In the genomic region with DNA sequence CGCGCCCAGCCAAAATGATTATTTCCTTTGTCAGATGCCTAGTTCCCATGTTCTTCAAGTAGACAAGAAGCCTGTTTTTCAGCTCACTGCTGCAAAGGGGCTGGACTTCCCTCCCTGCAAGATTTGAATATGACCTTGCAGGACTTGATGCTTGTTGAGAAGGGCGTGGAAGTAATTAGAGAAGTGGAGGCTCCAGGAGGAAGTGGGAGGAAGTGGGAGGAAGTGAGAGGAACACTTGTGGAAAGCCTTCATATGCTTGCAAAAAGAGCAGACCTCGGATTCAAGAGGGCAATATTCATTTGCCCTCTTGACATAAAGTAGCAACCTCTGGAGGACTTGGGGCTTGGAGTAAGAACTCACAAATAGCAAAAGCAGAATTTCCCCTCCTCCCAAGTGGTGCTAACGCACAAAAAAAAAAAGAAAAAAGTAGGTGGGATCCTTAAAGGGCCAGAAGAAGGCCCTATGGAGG, we compare ENCODE assay signal across 11 cellular contexts. TPM values are rescaled to one million over a fixed set of nuclear protein-coding genes. Genes with fewer than 3 reads are reported as not detected.
A peak's percentile ranks its signal among the peaks of the same experiment; 100 is the strongest.
DNase-seq lines count a peak whose midpoint lies in the region; ATAC-seq, FAIRE-seq and TF ChIP-seq lines count a peak whose summit lies in the region.
"Had no signal": no experiment of that assay in that cellular context is flagged by ENCODE, and none has a peak within 500 bp of the region (broad histone marks: within the 10 kb centered on the region; RNA-seq: fewer than 3 reads in every experiment).

No MANE protein-coding gene starts in this region.

- H3K4me2 ChIP-seq in keratinocyte (ENCODE audit: control insufficient read depth, extremely low read depth, insufficient read depth, low read depth, low read length): peak overlapping the region; percentile 43

- no peak for FAIRE-seq in keratinocyte (lab: Jason Lieb, UNC)

- H3K4me1 ChIP-seq in keratinocyte (ENCODE audit: control insufficient read depth, extremely low read depth, insufficient read depth, low read length) (peaks cover 2% of the 10 kb centered on the region), thyroid gland (peaks cover 14 to 15% of the 10 kb centered on the region in 2 donors)

- ATAC-seq in HG02885 (IDR thresholded peaks at IDR 0.05; ENCODE audit: poor library complexity, unreplicated experiment): peak; percentile 46

- no peaks in the 10 kb centered on the region for H3K9me1 ChIP-seq in keratinocyte (ENCODE audit: control insufficient read depth, extremely low read depth, insufficient read depth, low read length)

- H3K27me3 ChIP-seq in keratinocyte (ENCODE audit: control insufficient read depth, extremely low read depth, insufficient read depth, low read length) (peaks cover 3% of the 10 kb centered on the region), thyroid gland (no peaks in the 10 kb centered on the region)
- H3K27me3 ChIP-seq: SJCRH30 had no signal

- WGBS in thyroid gland, 2 donors: 43 to 50% methylated on average over 5 of the region's 5 CpGs

- intact Hi-C loops in thyroid gland (cut with DNase I): no loop called here

- TF ChIP-seq POLR2A in thyroid gland (IDR thresholded peaks at IDR 0.05): no peak

- H3K9me3 ChIP-seq in keratinocyte (ENCODE audit: control insufficient read depth, low read depth, low read length) (no peaks in the 10 kb centered on the region), thyroid gland (no peaks in the 10 kb centered on the region)
- H3K9me3 ChIP-seq: SJCRH30 had no signal

- H3K9ac ChIP-seq in keratinocyte (ENCODE audit: control insufficient read depth, extremely low read depth, insufficient read depth, low read length): no peak overlapping the region

- TF ChIP-seq CTCF in keratinocyte (optimal IDR thresholded peaks at IDR 0.05 in 1 of 3, IDR thresholded peaks at IDR 0.05 in 1 of 3, conservative IDR thresholded peaks at IDR 0.05 in 1 of 3; ENCODE audit: extremely low read depth in 1 of 3, insufficient read depth in 2 of 3, low read length in 3 of 3) (no peak), thyroid gland (IDR thresholded peaks at IDR 0.05) (no peak)

- dilution Hi-C loops in keratinocyte (cut with MboI; ENCODE audit: extremely low pct_ligation_motif_present, low sequenced_read_pairs): no loop called here

- H3K27ac ChIP-seq in keratinocyte (ENCODE audit: control insufficient read depth, insufficient read depth, low read length): no peak overlapping the region
- peak overlapping the region in 2 of 3 donors; percentile 31 to 57 for H3K27ac ChIP-seq in thyroid gland
- H3K27ac ChIP-seq: SJCRH30 had no signal

- H3K4me3 ChIP-seq in keratinocyte (ENCODE audit: control insufficient read depth in 2 of 3, extremely low read depth in 1 of 3, insufficient read depth in 2 of 3, low read depth in 1 of 3, low read length in 3 of 3) (no peak overlapping the region), thyroid gland (replicated peaks in 1 of 3) (no peak overlapping the region)
- H3K4me3 ChIP-seq: SJCRH30 had no signal

- no peaks in the 10 kb centered on the region for H4K20me1 ChIP-seq in keratinocyte (ENCODE audit: control insufficient read depth, extremely low read depth, insufficient read depth, low read length)

- no peaks in the 10 kb centered on the region for H3K79me2 ChIP-seq in keratinocyte (ENCODE audit: control insufficient read depth, insufficient read depth, low read length)

- H3K36me3 ChIP-seq in keratinocyte (ENCODE audit: control insufficient read depth in 2 of 2, extremely low read depth in 1 of 2, insufficient read depth in 2 of 2, low read length in 2 of 2) (no peaks in the 10 kb centered on the region), thyroid gland (no peaks in the 10 kb centered on the region)
- H3K36me3 ChIP-seq: SJCRH30 had no signal

- no peak overlapping the region for H2AFZ ChIP-seq in keratinocyte (ENCODE audit: control insufficient read depth, low read length)

- DNase-seq in SKM-1 treated with dmso at 0.1 percent for 144 hours (lab: John Stamatoyannopoulos, UW; ENCODE audit: unreplicated experiment) (peak; percentile 94), keratinocyte (ENCODE audit: low read depth, low spot score) (no peak), thyroid gland (peak; percentile 21 to 37), NCI-H1694 (lab: John Stamatoyannopoulos, UW) (no peak), NCI-H526 (lab: John Stamatoyannopoulos, UW) (no peak), COR-L47 (lab: John Stamatoyannopoulos, UW) (no peak), hepatic stellate cell (ENCODE audit: low spot score) (no peak)
- DNase-seq: activated CD8-positive, alpha-beta memory T cell treated with anti-CD3 and anti-CD28 coated beads, Interleukin-2, amount 50 U/mL, for 48 hours; glutamatergic neuron had no signal

RNA-seq across cellular contexts. Expression of gene PRKAR1A, which starts 20.8 kb away (rescaled TPM):
- 149 to 212 TPM (median 176 TPM) in 3 replicates for polyA plus RNA-seq in keratinocyte
- 233 TPM for polyA plus RNA-seq in keratinocyte (2011; ENCODE audit: low read depth)
- polyA plus RNA-seq in keratinocyte (2011; cell fraction: cytosol; rRNA removed): 145 and 176 TPM in 2 replicates
- polyA plus RNA-seq in keratinocyte (2011; cell fraction: nucleus; rRNA removed): 175 and 226 TPM in 2 replicates
- 105 and 148 TPM in 2 replicates for polyA plus RNA-seq in keratinocyte (2012; ENCODE audit: low replicate concordance)
- 162 to 249 TPM (median 165 TPM) in 3 replicates for polyA minus RNA-seq in keratinocyte
- polyA minus RNA-seq in keratinocyte (2011; cell fraction: cytosol; rRNA and poly(A)+ RNA removed): 331 TPM
- 97.4 and 211 TPM in 2 replicates for polyA minus RNA-seq in keratinocyte (2011; cell fraction: nucleus; rRNA and poly(A)+ RNA removed)
- total RNA-seq in thyroid gland: 100 to 1,000 TPM; 367 to 431 (median 417) TPM

RNA-seq across cellular contexts. Expression of gene WIPI1, which starts 34.1 kb away (rescaled TPM):
- 49.4 to 70.8 TPM (median 62.3 TPM) in 3 replicates for polyA plus RNA-seq in keratinocyte
- 33.8 TPM for polyA plus RNA-seq in keratinocyte (2011; ENCODE audit: low read depth)
- 70.0 and 96.5 TPM in 2 replicates for polyA plus RNA-seq in keratinocyte (2011; cell fraction: cytosol; rRNA removed)
- polyA plus RNA-seq in keratinocyte (2011; cell fraction: nucleus; rRNA removed): 56.3 and 58.3 TPM in 2 replicates
- polyA plus RNA-seq in keratinocyte (2012; ENCODE audit: low replicate concordance): 40.6 and 53.5 TPM in 2 replicates
- polyA minus RNA-seq in keratinocyte: 45.2 to 76.6 TPM (median 65.1 TPM) in 3 replicates
- polyA minus RNA-seq in keratinocyte (2011; cell fraction: cytosol; rRNA and poly(A)+ RNA removed): 67.3 TPM
- polyA minus RNA-seq in keratinocyte (2011; cell fraction: nucleus; rRNA and poly(A)+ RNA removed): 30.0 and 44.5 TPM in 2 replicates
- total RNA-seq in thyroid gland: 10 to 100 TPM; 50.0 to 89.8 (median 78.4) TPM

Comparison
In these comparisons a context has a peak if more than half of its experiments do, and no peak if none do; other contexts are left out.
1. DNase-seq: peak in SKM-1 treated with dmso at 0.1 percent for 144 hours (single experiment) and thyroid gland (2 of 2); none in keratinocyte (single experiment), NCI-H1694 (single experiment), NCI-H526 (0 of 2), COR-L47 (single experiment) and hepatic stellate cell (single experiment).